Comparison of ENCODE assay signal across 2 cellular contexts in genomic region chr17:21427727-21428126, GRCh38. TPM values are rescaled to one million over a fixed set of nuclear protein-coding genes. Genes with fewer than 3 reads are reported as not detected.
"Had no signal": no experiment of that assay in that cellular context is flagged by ENCODE, and none has a peak within 500 bp of the region (broad histone marks: within the 10 kb centered on the region; RNA-seq: fewer than 3 reads in every experiment).

No MANE protein-coding gene starts in this region.

RNA-seq across cellular contexts. Expression of gene KCNJ12, which starts 51.6 kb away (rescaled TPM):
- total RNA-seq: SJSA1 had no signal
- polyA plus RNA-seq: K562 had no signal
